Comparison of ENCODE assay signal across 14 cellular contexts in genomic region chr2:105774781-105775337, GRCh38. TPM values are rescaled to one million over a fixed set of nuclear protein-coding genes. Genes with fewer than 3 reads are reported as not detected.
DNase-seq lines count a peak whose midpoint lies in the region; ATAC-seq, FAIRE-seq and TF ChIP-seq lines count a peak whose summit lies in the region.
"Had no signal": no experiment of that assay in that cellular context is flagged by ENCODE, and none has a peak within 500 bp of the region (broad histone marks: within the 10 kb centered on the region; RNA-seq: fewer than 3 reads in every experiment).

No MANE protein-coding gene starts in this region.

- FAIRE-seq in pancreas (lab: Jason Lieb, UNC): no peak
- FAIRE-seq: bronchial epithelial cell had no signal

- no peak for ATAC-seq in activated CD8-positive, alpha-beta memory T cell treated with anti-CD3 and anti-CD28 coated beads, Interleukin-2, amount 10 ng/mL, durations not matched to agents 7 days and 5 days
- ATAC-seq in activated naive CD8-positive, alpha-beta T cell treated with anti-CD3 and anti-CD28 coated beads, Interleukin-2, amount 10 ng/mL, durations not matched to agents 7 days and 5 days (ENCODE audit: low read depth): no peak
- peak; percentile 59 for ATAC-seq in stimulated activated effector memory CD8-positive, alpha-beta T cell treated with anti-CD3 and anti-CD28 coated beads, Interleukin-12 subunit alpha, Interleukin-12 subunit beta, amount 100 ng/mL, for 72 hours
- no peak for ATAC-seq in pancreas

- CTCF ChIA-PET in activated CD8-positive, alpha-beta memory T cell treated with anti-CD3 and anti-CD28 coated beads, Interleukin-2, amount 10 ng/mL, durations not matched to agents 7 days and 5 days (lab: Charles Lee): interaction anchor here (0.9 to 4.4 kb wide), 6 partner anchors 12 to 36 kb away, joined by 3 to 35 read pairs (median 4); no protein-coding TSS in a partner anchor

- H3K4me3 Mint-ChIP-seq in activated CD8-positive, alpha-beta memory T cell treated with anti-CD3 and anti-CD28 coated beads, Interleukin-2, amount 10 ng/mL, durations not matched to agents 7 days and 5 days: no peak overlapping the region
- peak overlapping the region; percentile 33 for H3K4me3 Mint-ChIP-seq in activated naive CD8-positive, alpha-beta T cell treated with anti-CD3 and anti-CD28 coated beads, Interleukin-2, amount 10 ng/mL, durations not matched to agents 7 days and 5 days
- H3K4me3 Mint-ChIP-seq in stimulated activated effector memory CD8-positive, alpha-beta T cell treated with anti-CD3 and anti-CD28 coated beads, Interleukin-12 subunit alpha, Interleukin-12 subunit beta, amount 100 ng/mL, for 72 hours: peak overlapping the region; percentile 70

- no peaks in the 10 kb centered on the region for H3K27me3 Mint-ChIP-seq in activated CD8-positive, alpha-beta memory T cell treated with anti-CD3 and anti-CD28 coated beads, Interleukin-2, amount 10 ng/mL, durations not matched to agents 7 days and 5 days
- H3K27me3 Mint-ChIP-seq in activated naive CD8-positive, alpha-beta T cell treated with anti-CD3 and anti-CD28 coated beads, Interleukin-2, amount 10 ng/mL, durations not matched to agents 7 days and 5 days: no peaks in the 10 kb centered on the region

- POLR2A ChIA-PET in activated naive CD8-positive, alpha-beta T cell treated with anti-CD3 and anti-CD28 coated beads, Interleukin-2, amount 10 ng/mL, durations not matched to agents 7 days and 5 days (lab: Charles Lee): interaction anchor here (1.2 to 2.1 kb wide), 3 partner anchors 15 to 29 kb away, joined by 3 to 8 read pairs (median 4); no protein-coding TSS in a partner anchor

- intact Hi-C loops in pancreas (cut with DNase I): no loop called here

- 61 to 68% methylated on average over 4 of the region's 4 CpGs for WGBS in pancreas, 2 donors

- no peak for DNase-seq in activated CD8-positive, alpha-beta memory T cell treated with anti-CD3 and anti-CD28 coated beads, Interleukin-2, amount 10 ng/mL, durations not matched to agents 7 days and 5 days
- no peak for DNase-seq in activated CD8-positive, alpha-beta memory T cell treated with anti-CD3 and anti-CD28 coated beads, Interleukin-2, amount 50 U/mL, for 4 hours
- peak in 2 of 3 donors; percentile 12 to 19 for DNase-seq in Peyer's patch
- no peak for DNase-seq in activated naive CD8-positive, alpha-beta T cell treated with anti-CD3 and anti-CD28 coated beads, Interleukin-2, amount 10 ng/mL, durations not matched to agents 7 days and 5 days
- no peak for DNase-seq in stimulated activated effector memory CD8-positive, alpha-beta T cell treated with anti-CD3 and anti-CD28 coated beads, Interleukin-12 subunit alpha, Interleukin-12 subunit beta, amount 100 ng/mL, for 72 hours (ENCODE audit: low spot score in 2 of 2)
- DNase-seq in pancreas: no peak
- no peak for DNase-seq in NCI-H1105 (lab: John Stamatoyannopoulos, UW)
- no peak for DNase-seq in GM13977 (ENCODE audit: low spot score)
- DNase-seq: effector CD8-positive, alpha-beta T cell; MG63; NCI-H2029; SK-N-SH had no signal

- H3K4me1 ChIP-seq in Peyer's patch (peaks cover 0 to 45% (median 21%) of the 10 kb centered on the region in 4 donors), pancreas (peaks cover 0 to 12% (median 6%) of the 10 kb centered on the region in 3 donors)

- H3K27ac ChIP-seq in Peyer's patch (peak overlapping the region in 1 of 4 donors; percentile 26), pancreas (peak overlapping the region in 1 of 4 donors; percentile 14)
- H3K27ac ChIP-seq: thoracic aorta had no signal

- H3K27ac Mint-ChIP-seq in activated CD8-positive, alpha-beta memory T cell treated with anti-CD3 and anti-CD28 coated beads, Interleukin-2, amount 10 ng/mL, durations not matched to agents 7 days and 5 days: peak overlapping the region; percentile 81
- peak overlapping the region; percentile 80 for H3K27ac Mint-ChIP-seq in activated naive CD8-positive, alpha-beta T cell treated with anti-CD3 and anti-CD28 coated beads, Interleukin-2, amount 10 ng/mL, durations not matched to agents 7 days and 5 days
- H3K27ac Mint-ChIP-seq in stimulated activated effector memory CD8-positive, alpha-beta T cell treated with anti-CD3 and anti-CD28 coated beads, Interleukin-12 subunit alpha, Interleukin-12 subunit beta, amount 100 ng/mL, for 72 hours: peak overlapping the region; percentile 87

- peaks cover 12% of the 10 kb centered on the region for H3K36me3 Mint-ChIP-seq in activated CD8-positive, alpha-beta memory T cell treated with anti-CD3 and anti-CD28 coated beads, Interleukin-2, amount 10 ng/mL, durations not matched to agents 7 days and 5 days
- H3K36me3 Mint-ChIP-seq in activated naive CD8-positive, alpha-beta T cell treated with anti-CD3 and anti-CD28 coated beads, Interleukin-2, amount 10 ng/mL, durations not matched to agents 7 days and 5 days: peaks cover 15% of the 10 kb centered on the region
- H3K36me3 Mint-ChIP-seq in stimulated activated effector memory CD8-positive, alpha-beta T cell treated with anti-CD3 and anti-CD28 coated beads, Interleukin-12 subunit alpha, Interleukin-12 subunit beta, amount 100 ng/mL, for 72 hours: peaks cover 56% of the 10 kb centered on the region

- no peak for TF ChIP-seq POLR2A in Peyer's patch (IDR thresholded peaks at IDR 0.05)

- H3K9me3 ChIP-seq in Peyer's patch (no peaks in the 10 kb centered on the region), pancreas (no peaks in the 10 kb centered on the region)
- H3K9me3 ChIP-seq: MG63, SK-N-SH, thoracic aorta had no signal

- TF ChIP-seq CTCF in Peyer's patch (IDR thresholded peaks at IDR 0.05) (no peak), pancreas (IDR thresholded peaks at IDR 0.05) (no peak), GM13977 (IDR thresholded peaks at IDR 0.05; ENCODE audit: extremely low read depth, insufficient read depth, missing control alignments) (no peak)

- H3K9me3 Mint-ChIP-seq in activated CD8-positive, alpha-beta memory T cell treated with anti-CD3 and anti-CD28 coated beads, Interleukin-2, amount 10 ng/mL, durations not matched to agents 7 days and 5 days (ENCODE audit: low read depth): no peaks in the 10 kb centered on the region
- H3K9me3 Mint-ChIP-seq in activated naive CD8-positive, alpha-beta T cell treated with anti-CD3 and anti-CD28 coated beads, Interleukin-2, amount 10 ng/mL, durations not matched to agents 7 days and 5 days: no peaks in the 10 kb centered on the region
- H3K9me3 Mint-ChIP-seq in stimulated activated effector memory CD8-positive, alpha-beta T cell treated with anti-CD3 and anti-CD28 coated beads, Interleukin-12 subunit alpha, Interleukin-12 subunit beta, amount 100 ng/mL, for 72 hours: no peaks in the 10 kb centered on the region

- H3K27me3 ChIP-seq in Peyer's patch: no peaks in the 10 kb centered on the region
- H3K27me3 ChIP-seq in pancreas: no peaks in the 10 kb centered on the region
- H3K27me3 ChIP-seq: MG63 had no signal

- in situ Hi-C loops in GM13977 (cut with MboI; ENCODE audit: low pct_unique_long_range_greater_than_20kb, low sequenced_read_pairs, unreplicated experiment): no loop called here

- H3K4me3 ChIP-seq in Peyer's patch: no peak overlapping the region
- no peak overlapping the region for H3K4me3 ChIP-seq in pancreas
- H3K4me3 ChIP-seq: MG63, thoracic aorta had no signal

- H3K4me1 Mint-ChIP-seq in activated CD8-positive, alpha-beta memory T cell treated with anti-CD3 and anti-CD28 coated beads, Interleukin-2, amount 10 ng/mL, durations not matched to agents 7 days and 5 days: peaks cover 79% of the 10 kb centered on the region
- peaks cover 70% of the 10 kb centered on the region for H3K4me1 Mint-ChIP-seq in activated naive CD8-positive, alpha-beta T cell treated with anti-CD3 and anti-CD28 coated beads, Interleukin-2, amount 10 ng/mL, durations not matched to agents 7 days and 5 days
- peaks cover 87% of the 10 kb centered on the region for H3K4me1 Mint-ChIP-seq in stimulated activated effector memory CD8-positive, alpha-beta T cell treated with anti-CD3 and anti-CD28 coated beads, Interleukin-12 subunit alpha, Interleukin-12 subunit beta, amount 100 ng/mL, for 72 hours

- H3K36me3 ChIP-seq in Peyer's patch: no peaks in the 10 kb centered on the region
- no peaks in the 10 kb centered on the region for H3K36me3 ChIP-seq in pancreas
- H3K36me3 ChIP-seq: MG63, thoracic aorta had no signal

RNA-seq across cellular contexts. Expression of gene NCK2, which starts 30.1 kb away (rescaled TPM):
- 10 to 100 TPM; 51.6 to 54.1 TPM for total RNA-seq in activated CD8-positive, alpha-beta memory T cell treated with anti-CD3 and anti-CD28 coated beads, Interleukin-2, amount 10 ng/mL, durations not matched to agents 7 days and 5 days
- total RNA-seq in Peyer's patch (10 to 100 TPM; 58.6 to 94.5 (median 85.8) TPM), pancreas (10 to 100 TPM; 30.8 to 57.6 (median 31.4) TPM)
- total RNA-seq in activated naive CD8-positive, alpha-beta T cell treated with anti-CD3 and anti-CD28 coated beads, Interleukin-2, amount 10 ng/mL, durations not matched to agents 7 days and 5 days: 10 to 100 TPM; 69.6 to 70.0 TPM
- 10 to 100 TPM; 28.4 to 29.9 TPM for polyA plus RNA-seq in pancreas

Comparison
In these comparisons a context has a peak if more than half of its experiments do, and no peak if none do; other contexts are left out.
1. DNase-seq: peak in Peyer's patch (2 of 3); none in activated CD8-positive, alpha-beta memory T cell treated with anti-CD3 and anti-CD28 coated beads, Interleukin-2, amount 10 ng/mL, durations not matched to agents 7 days and 5 days (single experiment), activated CD8-positive, alpha-beta memory T cell treated with anti-CD3 and anti-CD28 coated beads, Interleukin-2, amount 50 U/mL, for 4 hours (single experiment), activated naive CD8-positive, alpha-beta T cell treated with anti-CD3 and anti-CD28 coated beads, Interleukin-2, amount 10 ng/mL, durations not matched to agents 7 days and 5 days (single experiment), stimulated activated effector memory CD8-positive, alpha-beta T cell treated with anti-CD3 and anti-CD28 coated beads, Interleukin-12 subunit alpha, Interleukin-12 subunit beta, amount 100 ng/mL, for 72 hours (0 of 2), pancreas (0 of 6), NCI-H1105 (single experiment) and GM13977 (single experiment).
2. Peak in every context shown above with its lines, with median percentiles within 50 percentile points of each other: H3K27ac Mint-ChIP-seq.